Comparison of ENCODE assay signal across 1 cellular context in the genomic region with DNA sequence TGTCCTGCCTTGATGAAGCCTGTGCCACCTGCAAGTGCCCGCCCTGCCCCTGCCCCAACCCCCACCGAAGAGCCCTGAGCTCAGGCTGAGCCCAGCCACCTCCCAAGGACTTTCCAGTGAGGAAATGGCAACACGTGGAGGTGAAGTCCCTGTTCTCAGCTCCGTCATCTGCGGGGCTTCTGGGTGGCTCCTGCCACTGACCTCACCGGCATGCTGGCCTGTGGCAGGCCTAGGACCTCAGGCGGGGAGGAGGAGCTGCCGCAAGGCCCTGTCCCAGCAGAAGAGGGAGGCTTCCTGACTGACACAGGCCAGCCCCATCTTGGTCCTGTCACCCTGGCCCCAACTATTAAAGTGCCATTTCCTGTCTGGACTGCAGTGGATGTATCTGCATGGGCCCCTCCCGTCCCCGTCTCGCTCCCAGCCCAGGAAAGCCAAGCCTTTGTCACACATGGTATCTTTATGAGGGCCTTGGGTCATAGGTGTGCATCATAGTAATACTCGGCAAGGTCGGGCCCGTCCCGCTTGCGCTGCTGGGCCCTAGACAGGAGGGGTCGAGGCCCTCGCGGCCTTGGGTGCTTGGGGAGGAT.
TF ChIP-seq lines count a peak whose summit lies in the region.

No MANE protein-coding gene starts in this region.

TF ChIP-seq in GM12878, 131 proteins besides CTCF, POLR2A, EP300 and RAD21:
- TF ChIP-seq CBFB (IDR thresholded peaks at IDR 0.05; ENCODE audit: low read depth) (no peak), ZNF622 (IDR thresholded peaks at IDR 0.05) (no peak), SMC3 (IDR thresholded peaks at IDR 0.05; ENCODE audit: borderline replicate concordance, low read length) (no peak), HDGF (IDR thresholded peaks at IDR 0.05) (no peak), RUNX3 (IDR thresholded peaks at IDR 0.05; ENCODE audit: low read length) (no peak), ZNF384 (IDR thresholded peaks at IDR 0.05; ENCODE audit: borderline replicate concordance, low read depth, low read length) (no peak), HDAC6 (IDR thresholded peaks at IDR 0.05; ENCODE audit: unreplicated experiment) (no peak), TAF1 (IDR thresholded peaks at IDR 0.05; ENCODE audit: borderline replicate concordance, low read depth, low read length) (no peak), MTA3 (IDR thresholded peaks at IDR 0.05; ENCODE audit: borderline replicate concordance, low read length) (no peak), SPI1 (IDR thresholded peaks at IDR 0.05; ENCODE audit: borderline replicate concordance, insufficient read depth, low read depth, low read length) (no peak), BACH1 (IDR thresholded peaks at IDR 0.05; ENCODE audit: borderline replicate concordance) (no peak), ZBTB4 (CRISPR knock-in tag; IDR thresholded peaks at IDR 0.05) (no peak), SUZ12 (IDR thresholded peaks at IDR 0.05; ENCODE audit: unreplicated experiment) (no peak), TCF12 (IDR thresholded peaks at IDR 0.05; ENCODE audit: low read depth, low read length) (no peak)
- TF ChIP-seq, protein P1, sequence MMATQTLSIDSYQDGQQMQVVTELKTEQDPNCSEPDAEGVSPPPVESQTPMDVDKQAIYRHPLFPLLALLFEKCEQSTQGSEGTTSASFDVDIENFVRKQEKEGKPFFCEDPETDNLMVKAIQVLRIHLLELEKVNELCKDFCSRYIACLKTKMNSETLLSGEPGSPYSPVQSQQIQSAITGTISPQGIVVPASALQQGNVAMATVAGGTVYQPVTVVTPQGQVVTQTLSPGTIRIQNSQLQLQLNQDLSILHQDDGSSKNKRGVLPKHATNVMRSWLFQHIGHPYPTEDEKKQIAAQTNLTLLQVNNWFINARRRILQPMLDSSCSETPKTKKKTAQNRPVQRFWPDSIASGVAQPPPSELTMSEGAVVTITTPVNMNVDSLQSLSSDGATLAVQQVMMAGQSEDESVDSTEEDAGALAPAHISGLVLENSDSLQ (IDR thresholded peaks at IDR 0.05), result no peak
- TF ChIP-seq, protein P2, sequence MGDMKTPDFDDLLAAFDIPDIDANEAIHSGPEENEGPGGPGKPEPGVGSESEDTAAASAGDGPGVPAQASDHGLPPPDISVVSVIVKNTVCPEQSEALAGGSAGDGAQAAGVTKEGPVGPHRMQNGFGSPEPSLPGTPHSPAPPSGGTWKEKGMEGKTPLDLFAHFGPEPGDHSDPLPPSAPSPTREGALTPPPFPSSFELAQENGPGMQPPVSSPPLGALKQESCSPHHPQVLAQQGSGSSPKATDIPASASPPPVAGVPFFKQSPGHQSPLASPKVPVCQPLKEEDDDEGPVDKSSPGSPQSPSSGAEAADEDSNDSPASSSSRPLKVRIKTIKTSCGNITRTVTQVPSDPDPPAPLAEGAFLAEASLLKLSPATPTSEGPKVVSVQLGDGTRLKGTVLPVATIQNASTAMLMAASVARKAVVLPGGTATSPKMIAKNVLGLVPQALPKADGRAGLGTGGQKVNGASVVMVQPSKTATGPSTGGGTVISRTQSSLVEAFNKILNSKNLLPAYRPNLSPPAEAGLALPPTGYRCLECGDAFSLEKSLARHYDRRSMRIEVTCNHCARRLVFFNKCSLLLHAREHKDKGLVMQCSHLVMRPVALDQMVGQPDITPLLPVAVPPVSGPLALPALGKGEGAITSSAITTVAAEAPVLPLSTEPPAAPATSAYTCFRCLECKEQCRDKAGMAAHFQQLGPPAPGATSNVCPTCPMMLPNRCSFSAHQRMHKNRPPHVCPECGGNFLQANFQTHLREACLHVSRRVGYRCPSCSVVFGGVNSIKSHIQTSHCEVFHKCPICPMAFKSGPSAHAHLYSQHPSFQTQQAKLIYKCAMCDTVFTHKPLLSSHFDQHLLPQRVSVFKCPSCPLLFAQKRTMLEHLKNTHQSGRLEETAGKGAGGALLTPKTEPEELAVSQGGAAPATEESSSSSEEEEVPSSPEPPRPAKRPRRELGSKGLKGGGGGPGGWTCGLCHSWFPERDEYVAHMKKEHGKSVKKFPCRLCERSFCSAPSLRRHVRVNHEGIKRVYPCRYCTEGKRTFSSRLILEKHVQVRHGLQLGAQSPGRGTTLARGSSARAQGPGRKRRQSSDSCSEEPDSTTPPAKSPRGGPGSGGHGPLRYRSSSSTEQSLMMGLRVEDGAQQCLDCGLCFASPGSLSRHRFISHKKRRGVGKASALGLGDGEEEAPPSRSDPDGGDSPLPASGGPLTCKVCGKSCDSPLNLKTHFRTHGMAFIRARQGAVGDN (IDR thresholded peaks at IDR 0.05), result no peak
- TF ChIP-seq, protein P3, sequence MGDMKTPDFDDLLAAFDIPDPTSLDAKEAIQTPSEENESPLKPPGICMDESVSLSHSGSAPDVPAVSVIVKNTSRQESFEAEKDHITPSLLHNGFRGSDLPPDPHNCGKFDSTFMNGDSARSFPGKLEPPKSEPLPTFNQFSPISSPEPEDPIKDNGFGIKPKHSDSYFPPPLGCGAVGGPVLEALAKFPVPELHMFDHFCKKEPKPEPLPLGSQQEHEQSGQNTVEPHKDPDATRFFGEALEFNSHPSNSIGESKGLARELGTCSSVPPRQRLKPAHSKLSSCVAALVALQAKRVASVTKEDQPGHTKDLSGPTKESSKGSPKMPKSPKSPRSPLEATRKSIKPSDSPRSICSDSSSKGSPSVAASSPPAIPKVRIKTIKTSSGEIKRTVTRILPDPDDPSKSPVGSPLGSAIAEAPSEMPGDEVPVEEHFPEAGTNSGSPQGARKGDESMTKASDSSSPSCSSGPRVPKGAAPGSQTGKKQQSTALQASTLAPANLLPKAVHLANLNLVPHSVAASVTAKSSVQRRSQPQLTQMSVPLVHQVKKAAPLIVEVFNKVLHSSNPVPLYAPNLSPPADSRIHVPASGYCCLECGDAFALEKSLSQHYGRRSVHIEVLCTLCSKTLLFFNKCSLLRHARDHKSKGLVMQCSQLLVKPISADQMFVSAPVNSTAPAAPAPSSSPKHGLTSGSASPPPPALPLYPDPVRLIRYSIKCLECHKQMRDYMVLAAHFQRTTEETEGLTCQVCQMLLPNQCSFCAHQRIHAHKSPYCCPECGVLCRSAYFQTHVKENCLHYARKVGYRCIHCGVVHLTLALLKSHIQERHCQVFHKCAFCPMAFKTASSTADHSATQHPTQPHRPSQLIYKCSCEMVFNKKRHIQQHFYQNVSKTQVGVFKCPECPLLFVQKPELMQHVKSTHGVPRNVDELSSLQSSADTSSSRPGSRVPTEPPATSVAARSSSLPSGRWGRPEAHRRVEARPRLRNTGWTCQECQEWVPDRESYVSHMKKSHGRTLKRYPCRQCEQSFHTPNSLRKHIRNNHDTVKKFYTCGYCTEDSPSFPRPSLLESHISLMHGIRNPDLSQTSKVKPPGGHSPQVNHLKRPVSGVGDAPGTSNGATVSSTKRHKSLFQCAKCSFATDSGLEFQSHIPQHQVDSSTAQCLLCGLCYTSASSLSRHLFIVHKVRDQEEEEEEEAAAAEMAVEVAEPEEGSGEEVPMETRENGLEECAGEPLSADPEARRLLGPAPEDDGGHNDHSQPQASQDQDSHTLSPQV (IDR thresholded peaks at IDR 0.05), result no peak
- TF ChIP-seq, protein P4, sequence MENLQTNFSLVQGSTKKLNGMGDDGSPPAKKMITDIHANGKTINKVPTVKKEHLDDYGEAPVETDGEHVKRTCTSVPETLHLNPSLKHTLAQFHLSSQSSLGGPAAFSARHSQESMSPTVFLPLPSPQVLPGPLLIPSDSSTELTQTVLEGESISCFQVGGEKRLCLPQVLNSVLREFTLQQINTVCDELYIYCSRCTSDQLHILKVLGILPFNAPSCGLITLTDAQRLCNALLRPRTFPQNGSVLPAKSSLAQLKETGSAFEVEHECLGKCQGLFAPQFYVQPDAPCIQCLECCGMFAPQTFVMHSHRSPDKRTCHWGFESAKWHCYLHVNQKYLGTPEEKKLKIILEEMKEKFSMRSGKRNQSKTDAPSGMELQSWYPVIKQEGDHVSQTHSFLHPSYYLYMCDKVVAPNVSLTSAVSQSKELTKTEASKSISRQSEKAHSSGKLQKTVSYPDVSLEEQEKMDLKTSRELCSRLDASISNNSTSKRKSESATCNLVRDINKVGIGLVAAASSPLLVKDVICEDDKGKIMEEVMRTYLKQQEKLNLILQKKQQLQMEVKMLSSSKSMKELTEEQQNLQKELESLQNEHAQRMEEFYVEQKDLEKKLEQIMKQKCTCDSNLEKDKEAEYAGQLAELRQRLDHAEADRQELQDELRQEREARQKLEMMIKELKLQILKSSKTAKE (IDR thresholded peaks at IDR 0.05; ENCODE audit: low read depth, poor library complexity, severe bottlenecking), result no peak
